ENCODE assay signal across 1 cellular context in genomic region chr5:37086466-37087178, GRCh38.
TF ChIP-seq lines count a peak whose summit lies in the region.

No MANE protein-coding gene starts in this region.

TF ChIP-seq in HepG2, 621 proteins besides CTCF, POLR2A, EP300 and RAD21 (continued from another document and continues in another):
- TF ChIP-seq, protein P1, sequence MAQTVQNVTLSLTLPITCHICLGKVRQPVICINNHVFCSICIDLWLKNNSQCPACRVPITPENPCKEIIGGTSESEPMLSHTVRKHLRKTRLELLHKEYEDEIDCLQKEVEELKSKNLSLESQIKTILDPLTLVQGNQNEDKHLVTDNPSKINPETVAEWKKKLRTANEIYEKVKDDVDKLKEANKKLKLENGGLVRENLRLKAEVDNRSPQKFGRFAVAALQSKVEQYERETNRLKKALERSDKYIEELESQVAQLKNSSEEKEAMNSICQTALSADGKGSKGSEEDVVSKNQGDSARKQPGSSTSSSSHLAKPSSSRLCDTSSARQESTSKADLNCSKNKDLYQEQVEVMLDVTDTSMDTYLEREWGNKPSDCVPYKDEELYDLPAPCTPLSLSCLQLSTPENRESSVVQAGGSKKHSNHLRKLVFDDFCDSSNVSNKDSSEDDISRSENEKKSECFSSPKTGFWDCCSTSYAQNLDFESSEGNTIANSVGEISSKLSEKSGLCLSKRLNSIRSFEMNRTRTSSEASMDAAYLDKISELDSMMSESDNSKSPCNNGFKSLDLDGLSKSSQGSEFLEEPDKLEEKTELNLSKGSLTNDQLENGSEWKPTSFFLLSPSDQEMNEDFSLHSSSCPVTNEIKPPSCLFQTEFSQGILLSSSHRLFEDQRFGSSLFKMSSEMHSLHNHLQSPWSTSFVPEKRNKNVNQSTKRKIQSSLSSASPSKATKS (CRISPR knock-in tag; IDR thresholded peaks at IDR 0.05), result no peak
- TF ChIP-seq KMT2A (CRISPR knock-in tag; IDR thresholded peaks at IDR 0.05), result no peak
- no peak for TF ChIP-seq TBX2 (CRISPR knock-in tag; IDR thresholded peaks at IDR 0.05; ENCODE audit: borderline replicate concordance)
- TF ChIP-seq, protein P2, sequence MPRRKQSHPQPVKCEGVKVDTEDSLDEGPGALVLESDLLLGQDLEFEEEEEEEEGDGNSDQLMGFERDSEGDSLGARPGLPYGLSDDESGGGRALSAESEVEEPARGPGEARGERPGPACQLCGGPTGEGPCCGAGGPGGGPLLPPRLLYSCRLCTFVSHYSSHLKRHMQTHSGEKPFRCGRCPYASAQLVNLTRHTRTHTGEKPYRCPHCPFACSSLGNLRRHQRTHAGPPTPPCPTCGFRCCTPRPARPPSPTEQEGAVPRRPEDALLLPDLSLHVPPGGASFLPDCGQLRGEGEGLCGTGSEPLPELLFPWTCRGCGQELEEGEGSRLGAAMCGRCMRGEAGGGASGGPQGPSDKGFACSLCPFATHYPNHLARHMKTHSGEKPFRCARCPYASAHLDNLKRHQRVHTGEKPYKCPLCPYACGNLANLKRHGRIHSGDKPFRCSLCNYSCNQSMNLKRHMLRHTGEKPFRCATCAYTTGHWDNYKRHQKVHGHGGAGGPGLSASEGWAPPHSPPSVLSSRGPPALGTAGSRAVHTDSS (CRISPR knock-in tag; conservative IDR thresholded peaks at IDR 0.05), result no peak
- peak; percentile 96 for TF ChIP-seq ZNF609 (CRISPR knock-in tag; IDR thresholded peaks at IDR 0.05; ENCODE audit: borderline replicate concordance)
- no peak for TF ChIP-seq SRY (CRISPR knock-in tag; IDR thresholded peaks at IDR 0.05)
- no peak for TF ChIP-seq HNRNPL (IDR thresholded peaks at IDR 0.05; ENCODE audit: low read depth, low read length)
- no peak for TF ChIP-seq KDM1A (CRISPR knock-in tag; IDR thresholded peaks at IDR 0.05)
- no peak for TF ChIP-seq TMF1 (CRISPR knock-in tag; IDR thresholded peaks at IDR 0.05; ENCODE audit: low read depth)
- no peak for TF ChIP-seq RFXANK (CRISPR knock-in tag; IDR thresholded peaks at IDR 0.05)
- TF ChIP-seq, protein P3, sequence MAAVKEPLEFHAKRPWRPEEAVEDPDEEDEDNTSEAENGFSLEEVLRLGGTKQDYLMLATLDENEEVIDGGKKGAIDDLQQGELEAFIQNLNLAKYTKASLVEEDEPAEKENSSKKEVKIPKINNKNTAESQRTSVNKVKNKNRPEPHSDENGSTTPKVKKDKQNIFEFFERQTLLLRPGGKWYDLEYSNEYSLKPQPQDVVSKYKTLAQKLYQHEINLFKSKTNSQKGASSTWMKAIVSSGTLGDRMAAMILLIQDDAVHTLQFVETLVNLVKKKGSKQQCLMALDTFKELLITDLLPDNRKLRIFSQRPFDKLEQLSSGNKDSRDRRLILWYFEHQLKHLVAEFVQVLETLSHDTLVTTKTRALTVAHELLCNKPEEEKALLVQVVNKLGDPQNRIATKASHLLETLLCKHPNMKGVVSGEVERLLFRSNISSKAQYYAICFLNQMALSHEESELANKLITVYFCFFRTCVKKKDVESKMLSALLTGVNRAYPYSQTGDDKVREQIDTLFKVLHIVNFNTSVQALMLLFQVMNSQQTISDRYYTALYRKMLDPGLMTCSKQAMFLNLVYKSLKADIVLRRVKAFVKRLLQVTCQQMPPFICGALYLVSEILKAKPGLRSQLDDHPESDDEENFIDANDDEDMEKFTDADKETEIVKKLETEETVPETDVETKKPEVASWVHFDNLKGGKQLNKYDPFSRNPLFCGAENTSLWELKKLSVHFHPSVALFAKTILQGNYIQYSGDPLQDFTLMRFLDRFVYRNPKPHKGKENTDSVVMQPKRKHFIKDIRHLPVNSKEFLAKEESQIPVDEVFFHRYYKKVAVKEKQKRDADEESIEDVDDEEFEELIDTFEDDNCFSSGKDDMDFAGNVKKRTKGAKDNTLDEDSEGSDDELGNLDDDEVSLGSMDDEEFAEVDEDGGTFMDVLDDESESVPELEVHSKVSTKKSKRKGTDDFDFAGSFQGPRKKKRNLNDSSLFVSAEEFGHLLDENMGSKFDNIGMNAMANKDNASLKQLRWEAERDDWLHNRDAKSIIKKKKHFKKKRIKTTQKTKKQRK (IDR thresholded peaks at IDR 0.05; ENCODE audit: low read length), result no peak
- TF ChIP-seq, protein P4, sequence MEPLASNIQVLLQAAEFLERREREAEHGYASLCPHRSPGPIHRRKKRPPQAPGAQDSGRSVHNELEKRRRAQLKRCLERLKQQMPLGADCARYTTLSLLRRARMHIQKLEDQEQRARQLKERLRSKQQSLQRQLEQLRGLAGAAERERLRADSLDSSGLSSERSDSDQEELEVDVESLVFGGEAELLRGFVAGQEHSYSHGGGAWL (CRISPR knock-in tag; IDR thresholded peaks at IDR 0.05), result no peak
- no peak for TF ChIP-seq ZNF788 (CRISPR knock-in tag; IDR thresholded peaks at IDR 0.05; ENCODE audit: borderline replicate concordance)
- TF ChIP-seq, protein P5, sequence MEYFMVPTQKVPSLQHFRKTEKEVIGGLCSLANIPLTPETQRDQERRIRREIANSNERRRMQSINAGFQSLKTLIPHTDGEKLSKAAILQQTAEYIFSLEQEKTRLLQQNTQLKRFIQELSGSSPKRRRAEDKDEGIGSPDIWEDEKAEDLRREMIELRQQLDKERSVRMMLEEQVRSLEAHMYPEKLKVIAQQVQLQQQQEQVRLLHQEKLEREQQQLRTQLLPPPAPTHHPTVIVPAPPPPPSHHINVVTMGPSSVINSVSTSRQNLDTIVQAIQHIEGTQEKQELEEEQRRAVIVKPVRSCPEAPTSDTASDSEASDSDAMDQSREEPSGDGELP (IDR thresholded peaks at IDR 0.05; ENCODE audit: borderline replicate concordance, low read depth), result no peak
- TF ChIP-seq BHLHE40 (IDR thresholded peaks at IDR 0.05; ENCODE audit: low read length), result no peak
- TF ChIP-seq SKI (IDR thresholded peaks at IDR 0.05; ENCODE audit: partially characterized antibody), result no peak
- TF ChIP-seq ZNF430 (CRISPR knock-in tag; IDR thresholded peaks at IDR 0.05), result no peak
- TF ChIP-seq ZFY (CRISPR knock-in tag; IDR thresholded peaks at IDR 0.05), result no peak
- TF ChIP-seq SPEN (CRISPR knock-in tag; IDR thresholded peaks at IDR 0.05; ENCODE audit: low read depth), result no peak
- TF ChIP-seq ZNF720 (CRISPR knock-in tag; IDR thresholded peaks at IDR 0.05), result no peak
- TF ChIP-seq, protein P6, sequence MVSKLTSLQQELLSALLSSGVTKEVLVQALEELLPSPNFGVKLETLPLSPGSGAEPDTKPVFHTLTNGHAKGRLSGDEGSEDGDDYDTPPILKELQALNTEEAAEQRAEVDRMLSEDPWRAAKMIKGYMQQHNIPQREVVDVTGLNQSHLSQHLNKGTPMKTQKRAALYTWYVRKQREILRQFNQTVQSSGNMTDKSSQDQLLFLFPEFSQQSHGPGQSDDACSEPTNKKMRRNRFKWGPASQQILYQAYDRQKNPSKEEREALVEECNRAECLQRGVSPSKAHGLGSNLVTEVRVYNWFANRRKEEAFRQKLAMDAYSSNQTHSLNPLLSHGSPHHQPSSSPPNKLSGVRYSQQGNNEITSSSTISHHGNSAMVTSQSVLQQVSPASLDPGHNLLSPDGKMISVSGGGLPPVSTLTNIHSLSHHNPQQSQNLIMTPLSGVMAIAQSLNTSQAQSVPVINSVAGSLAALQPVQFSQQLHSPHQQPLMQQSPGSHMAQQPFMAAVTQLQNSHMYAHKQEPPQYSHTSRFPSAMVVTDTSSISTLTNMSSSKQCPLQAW (CRISPR knock-in tag; IDR thresholded peaks at IDR 0.05), result no peak
- no peak for TF ChIP-seq ZBTB21 (CRISPR knock-in tag; IDR thresholded peaks at IDR 0.05)
- TF ChIP-seq, protein P7, sequence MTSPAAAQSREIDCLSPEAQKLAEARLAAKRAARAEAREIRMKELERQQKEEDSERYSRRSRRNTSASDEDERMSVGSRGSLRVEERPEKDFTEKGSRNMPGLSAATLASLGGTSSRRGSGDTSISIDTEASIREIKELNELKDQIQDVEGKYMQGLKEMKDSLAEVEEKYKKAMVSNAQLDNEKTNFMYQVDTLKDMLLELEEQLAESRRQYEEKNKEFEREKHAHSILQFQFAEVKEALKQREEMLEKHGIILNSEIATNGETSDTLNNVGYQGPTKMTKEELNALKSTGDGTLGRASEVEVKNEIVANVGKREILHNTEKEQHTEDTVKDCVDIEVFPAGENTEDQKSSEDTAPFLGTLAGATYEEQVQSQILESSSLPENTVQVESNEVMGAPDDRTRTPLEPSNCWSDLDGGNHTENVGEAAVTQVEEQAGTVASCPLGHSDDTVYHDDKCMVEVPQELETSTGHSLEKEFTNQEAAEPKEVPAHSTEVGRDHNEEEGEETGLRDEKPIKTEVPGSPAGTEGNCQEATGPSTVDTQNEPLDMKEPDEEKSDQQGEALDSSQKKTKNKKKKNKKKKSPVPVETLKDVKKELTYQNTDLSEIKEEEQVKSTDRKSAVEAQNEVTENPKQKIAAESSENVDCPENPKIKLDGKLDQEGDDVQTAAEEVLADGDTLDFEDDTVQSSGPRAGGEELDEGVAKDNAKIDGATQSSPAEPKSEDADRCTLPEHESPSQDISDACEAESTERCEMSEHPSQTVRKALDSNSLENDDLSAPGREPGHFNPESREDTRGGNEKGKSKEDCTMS (CRISPR knock-in tag; conservative IDR thresholded peaks at IDR 0.05), result no peak
- no peak for TF ChIP-seq ZNF614 (CRISPR knock-in tag; IDR thresholded peaks at IDR 0.05; ENCODE audit: borderline replicate concordance)
- TF ChIP-seq, protein P8, sequence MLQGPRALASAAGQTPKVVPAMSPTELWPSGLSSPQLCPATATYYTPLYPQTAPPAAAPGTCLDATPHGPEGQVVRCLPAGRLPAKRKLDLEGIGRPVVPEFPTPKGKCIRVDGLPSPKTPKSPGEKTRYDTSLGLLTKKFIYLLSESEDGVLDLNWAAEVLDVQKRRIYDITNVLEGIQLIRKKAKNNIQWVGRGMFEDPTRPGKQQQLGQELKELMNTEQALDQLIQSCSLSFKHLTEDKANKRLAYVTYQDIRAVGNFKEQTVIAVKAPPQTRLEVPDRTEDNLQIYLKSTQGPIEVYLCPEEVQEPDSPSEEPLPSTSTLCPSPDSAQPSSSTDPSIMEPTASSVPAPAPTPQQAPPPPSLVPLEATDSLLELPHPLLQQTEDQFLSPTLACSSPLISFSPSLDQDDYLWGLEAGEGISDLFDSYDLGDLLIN (CRISPR knock-in tag; IDR thresholded peaks at IDR 0.05; ENCODE audit: borderline replicate concordance), result no peak
- no peak for TF ChIP-seq POLR2AphosphoS5 (IDR thresholded peaks at IDR 0.05; ENCODE audit: low read depth, low read length)
- TF ChIP-seq ZNF556 (CRISPR knock-in tag; IDR thresholded peaks at IDR 0.05; ENCODE audit: borderline replicate concordance), result no peak
- no peak for TF ChIP-seq SYNCRIP (IDR thresholded peaks at IDR 0.05; ENCODE audit: insufficient read depth, low read depth, low read length)
- no peak for TF ChIP-seq ZNF484 (CRISPR knock-in tag; IDR thresholded peaks at IDR 0.05; ENCODE audit: borderline replicate concordance, low read depth)
- peak; percentile 58; the same call in 1 of the 2 replicates for TF ChIP-seq MIXL1 (CRISPR knock-in tag; IDR thresholded peaks at IDR 0.05)
- TF ChIP-seq, protein P9, sequence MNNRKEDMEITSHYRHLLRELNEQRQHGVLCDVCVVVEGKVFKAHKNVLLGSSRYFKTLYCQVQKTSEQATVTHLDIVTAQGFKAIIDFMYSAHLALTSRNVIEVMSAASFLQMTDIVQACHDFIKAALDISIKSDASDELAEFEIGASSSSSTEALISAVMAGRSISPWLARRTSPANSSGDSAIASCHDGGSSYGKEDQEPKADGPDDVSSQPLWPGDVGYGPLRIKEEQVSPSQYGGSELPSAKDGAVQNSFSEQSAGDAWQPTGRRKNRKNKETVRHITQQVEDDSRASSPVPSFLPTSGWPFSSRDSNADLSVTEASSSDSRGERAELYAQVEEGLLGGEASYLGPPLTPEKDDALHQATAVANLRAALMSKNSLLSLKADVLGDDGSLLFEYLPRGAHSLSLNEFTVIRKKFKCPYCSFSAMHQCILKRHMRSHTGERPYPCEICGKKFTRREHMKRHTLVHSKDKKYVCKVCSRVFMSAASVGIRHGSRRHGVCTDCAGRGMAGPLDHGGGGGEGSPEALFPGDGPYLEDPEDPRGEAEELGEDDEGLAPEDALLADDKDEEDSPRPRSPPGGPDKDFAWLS (CRISPR knock-in tag; IDR thresholded peaks at IDR 0.05; ENCODE audit: borderline replicate concordance), result no peak
- TF ChIP-seq SIX1 (CRISPR knock-in tag; IDR thresholded peaks at IDR 0.05; ENCODE audit: borderline replicate concordance), result no peak
